In genomic region chr17:44503080-44503842, GRCh38 we compare ENCODE assay signal across 8 cellular contexts. TPM values are rescaled to one million over a fixed set of nuclear protein-coding genes. Genes with fewer than 3 reads are reported as not detected.
DNase-seq lines count a peak whose midpoint lies in the region; ATAC-seq lines count a peak whose summit lies in the region.

GPATCH8 (minus strand) TSS chr17:44503406; CDS start chr17:44503370, 36 bp downstream.

- POLR2A ChIA-PET in activated CD8-positive, alpha-beta memory T cell treated with anti-CD3 and anti-CD28 coated beads for 36 hours (lab: Charles Lee) = interaction anchor here (0.6 to 1.0 kb wide), 2 partner anchors 250 to 321 kb away, joined by 3 read pairs; no protein-coding TSS in a partner anchor

- H3K27me3 ChIP-seq in effector memory CD4-positive, alpha-beta T cell (replicated peaks; ENCODE audit: control insufficient read depth, insufficient read depth, low read length, poor library complexity, severe bottlenecking) = no peaks in the 10 kb centered on the region

- peak within 1 kb of the TSS; percentile 94 for H3K4me3 Mint-ChIP-seq in memory B cell

- H3K9me3 Mint-ChIP-seq in memory B cell = peaks cover 1% of the 10 kb centered on the region

- DNase-seq in COLO668 (lab: John Stamatoyannopoulos, UW; ENCODE audit: unreplicated experiment) = peak; percentile 92
- DNase-seq in HT1080 (ENCODE audit: low read depth) = peak; percentile 95
- DNase-seq in NOMO-1 (lab: John Stamatoyannopoulos, UW; ENCODE audit: unreplicated experiment in 2 of 2) = peak; percentile 93
- DNase-seq in effector memory CD4-positive, alpha-beta T cell = peak; percentile 91
- peak; percentile 91 to 95 for DNase-seq in memory B cell (ENCODE audit: low spot score in 2 of 2)
- DNase-seq in stimulated activated CD8-positive, alpha-beta memory T cell treated with anti-CD3 and anti-CD28 coated beads, Interleukin-12 subunit alpha, Interleukin-12 subunit beta, amount 100 ng/mL, for 1 hour (ENCODE audit: low read depth) = peak; percentile 88

- CTCF ChIA-PET in activated CD8-positive, alpha-beta memory T cell treated with anti-CD3 and anti-CD28 coated beads for 36 hours (lab: Charles Lee) = no interaction called here

- no peaks in the 10 kb centered on the region for H3K36me3 ChIP-seq in effector memory CD4-positive, alpha-beta T cell (ENCODE audit: control insufficient read depth, insufficient read depth, low read length)

- H3K36me3 Mint-ChIP-seq in memory B cell = no peaks in the 10 kb centered on the region

- H3K27ac ChIP-seq in effector memory CD4-positive, alpha-beta T cell (ENCODE audit: insufficient read depth, low read length, poor library complexity, severe bottlenecking) = peak within 1 kb of the TSS; percentile 88

- H3K9me3 ChIP-seq in effector memory CD4-positive, alpha-beta T cell (ENCODE audit: control insufficient read depth, low read length) = no peaks in the 10 kb centered on the region

- H3K4me1 Mint-ChIP-seq in memory B cell = peaks cover 24% of the 10 kb centered on the region

- H3K27me3 Mint-ChIP-seq in memory B cell = peaks cover 8% of the 10 kb centered on the region

- peak within 1 kb of the TSS; percentile 98 for H3K27ac Mint-ChIP-seq in memory B cell

- peaks cover 22% of the 10 kb centered on the region for H3K4me1 ChIP-seq in effector memory CD4-positive, alpha-beta T cell (ENCODE audit: control insufficient read depth, insufficient read depth, low read length, poor library complexity, severe bottlenecking)

- ATAC-seq in GM21360 (IDR thresholded peaks at IDR 0.05; ENCODE audit: unreplicated experiment) (peak; percentile 86), memory B cell (ENCODE audit: low read depth) (peak; percentile 89)

- peak within 1 kb of the TSS; percentile 77 for H3K4me3 ChIP-seq in effector memory CD4-positive, alpha-beta T cell (ENCODE audit: insufficient read depth, low read depth, low read length, poor library complexity, severe bottlenecking)

RNA-seq across cellular contexts. Expression of gene GPATCH8, which starts in this region (rescaled TPM):
- 9.6 and 13.2 TPM in 2 replicates for total RNA-seq in HT1080 (2014; rRNA removed; shearing (Covaris generic))
- polyA plus RNA-seq in HT1080 (2015; cell fraction: cytosol; rRNA removed) = 10.5 and 14.4 TPM in 2 replicates
- 29.2 and 33.9 TPM in 2 replicates for polyA plus RNA-seq in HT1080 (2015; cell fraction: nucleus; rRNA removed)
- 10 to 100 TPM; 37.3 to 38.8 TPM for total RNA-seq in activated CD8-positive, alpha-beta memory T cell treated with anti-CD3 and anti-CD28 coated beads for 36 hours

Comparison
In these comparisons a context has a peak if more than half of its experiments do, and no peak if none do; other contexts are left out.
1. Peak in every context shown above with its lines: DNase-seq, ATAC-seq, H3K4me3 ChIP-seq and H3K27ac ChIP-seq.